ENCODE assay signal across 9 cellular contexts in genomic region chr14:34479694-34480093, GRCh38.
"Had no signal": no experiment of that assay in that cellular context is flagged by ENCODE, and none has a peak within 500 bp of the region (broad histone marks: within the 10 kb centered on the region; RNA-seq: fewer than 3 reads in every experiment).

No MANE protein-coding gene starts in this region.

- H3K27ac Mint-ChIP-seq: HFFc6, IgD-negative memory B cell had no signal

- FAIRE-seq: HTR-8/SVneo had no signal

- H3K4me3 ChIP-seq: GM23248, HAP-1 had no signal

- H3K36me3 ChIP-seq: HAP-1 had no signal

- H3K36me3 Mint-ChIP-seq: IgD-negative memory B cell had no signal

- H3K27ac ChIP-seq: GM23248 had no signal

- ATAC-seq: HCT116 had no signal

- H3K9me3 ChIP-seq: HAP-1 had no signal

- H3K9ac ChIP-seq: GM23248 had no signal

- H3K27me3 Mint-ChIP-seq: IgD-negative memory B cell had no signal

- H3K9me3 Mint-ChIP-seq: HFFc6, IgD-negative memory B cell had no signal

- H3K4me3 Mint-ChIP-seq: HFFc6, IgD-negative memory B cell had no signal

- DNase-seq: GM23248, GOT3, H7, HFFc6, KBM-7 had no signal

- H2AFZ ChIP-seq: GM23248 had no signal
